ENCODE assay signal across 2 cellular contexts in the genomic region with DNA sequence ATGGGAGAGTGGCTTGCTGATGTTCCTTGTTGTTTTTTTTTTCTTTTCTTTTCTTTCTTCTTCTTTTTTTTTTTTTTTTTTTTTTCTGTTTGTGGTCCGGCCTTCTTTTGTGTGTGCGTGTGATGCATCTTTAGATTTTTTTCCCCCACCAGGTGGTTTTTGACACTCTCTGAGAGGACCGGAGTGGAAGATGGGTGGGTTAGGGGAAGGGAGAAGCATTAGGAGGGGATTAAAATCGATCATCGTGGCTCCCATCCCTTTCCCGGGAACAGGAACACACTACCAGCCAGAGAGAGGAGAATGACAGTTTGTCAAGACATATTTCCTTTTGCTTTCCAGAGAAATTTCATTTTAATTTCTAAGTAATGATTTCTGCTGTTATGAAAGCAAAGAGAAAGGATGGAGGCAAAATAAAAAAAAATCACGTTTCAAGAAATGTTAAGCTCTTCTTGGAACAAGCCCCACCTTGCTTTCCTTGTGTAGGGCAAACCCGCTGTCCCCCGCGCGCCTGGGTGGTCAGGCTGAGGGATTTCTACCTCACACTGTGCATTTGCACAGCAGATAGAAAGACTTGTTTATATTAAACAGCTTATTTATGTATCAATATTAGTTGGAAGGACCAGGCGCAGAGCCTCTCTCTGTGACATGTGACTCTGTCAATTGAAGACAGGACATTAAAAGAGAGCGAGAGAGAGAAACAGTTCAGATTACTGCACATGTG.
TF ChIP-seq lines count a peak whose summit lies in the region.

No MANE protein-coding gene starts in this region.

TF ChIP-seq in GM12878, 131 proteins besides CTCF, POLR2A, EP300 and RAD21:
- TF ChIP-seq EZH2 (IDR thresholded peaks at IDR 0.05; ENCODE audit: borderline replicate concordance, control insufficient read depth, low read depth, low read length) (no peak), BACH1 (IDR thresholded peaks at IDR 0.05; ENCODE audit: borderline replicate concordance) (no peak), POU2F2 (IDR thresholded peaks at IDR 0.05; ENCODE audit: borderline replicate concordance, low read depth, low read length) (no peak), FOXK2 (IDR thresholded peaks at IDR 0.05) (no peak), PAX5 (IDR thresholded peaks at IDR 0.05; ENCODE audit: borderline replicate concordance, low read depth, low read length) (no peak)
- TF ChIP-seq, protein P1, sequence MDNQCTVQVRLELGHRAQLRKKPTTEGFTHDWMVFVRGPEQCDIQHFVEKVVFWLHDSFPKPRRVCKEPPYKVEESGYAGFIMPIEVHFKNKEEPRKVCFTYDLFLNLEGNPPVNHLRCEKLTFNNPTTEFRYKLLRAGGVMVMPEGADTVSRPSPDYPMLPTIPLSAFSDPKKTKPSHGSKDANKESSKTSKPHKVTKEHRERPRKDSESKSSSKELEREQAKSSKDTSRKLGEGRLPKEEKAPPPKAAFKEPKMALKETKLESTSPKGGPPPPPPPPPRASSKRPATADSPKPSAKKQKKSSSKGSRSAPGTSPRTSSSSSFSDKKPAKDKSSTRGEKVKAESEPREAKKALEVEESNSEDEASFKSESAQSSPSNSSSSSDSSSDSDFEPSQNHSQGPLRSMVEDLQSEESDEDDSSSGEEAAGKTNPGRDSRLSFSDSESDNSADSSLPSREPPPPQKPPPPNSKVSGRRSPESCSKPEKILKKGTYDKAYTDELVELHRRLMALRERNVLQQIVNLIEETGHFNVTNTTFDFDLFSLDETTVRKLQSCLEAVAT (IDR thresholded peaks at IDR 0.05), result no peak

TF ChIP-seq in SK-N-SH treated with all-trans-retinoic acid at 6 μM for 48 hours, 23 proteins besides CTCF, POLR2A, EP300 and RAD21:
- TF ChIP-seq PATZ1 (CRISPR knock-in tag; IDR thresholded peaks at IDR 0.05; ENCODE audit: borderline replicate concordance) (no peak), ZNF565 (CRISPR knock-in tag; conservative IDR thresholded peaks at IDR 0.05; ENCODE audit: low read depth) (no peak)
